In the genomic region with DNA sequence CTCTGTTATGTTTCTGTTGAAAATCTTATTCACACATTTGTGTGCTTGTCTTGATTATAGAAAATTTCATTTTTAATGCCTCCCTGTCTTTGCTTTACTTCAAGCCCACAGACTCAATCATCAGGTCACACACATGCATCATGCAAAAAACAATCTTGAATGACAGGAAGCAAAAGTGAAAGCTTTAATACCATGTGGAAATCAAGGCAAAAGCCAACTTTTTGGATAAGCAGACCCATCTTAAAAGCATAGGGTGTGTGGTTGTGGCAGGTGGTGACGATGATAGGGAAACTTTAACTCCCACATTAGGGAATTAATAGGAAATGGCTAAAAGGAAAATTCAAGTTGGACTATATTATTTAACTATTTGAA, we compare ENCODE assay signal across 25 cellular contexts.
A peak's percentile ranks its signal among the peaks of the same experiment; 100 is the strongest.
DNase-seq lines count a peak whose midpoint lies in the region; ATAC-seq and TF ChIP-seq lines count a peak whose summit lies in the region.
"Had no signal": no experiment of that assay in that cellular context is flagged by ENCODE, and none has a peak within 500 bp of the region (broad histone marks: within the 10 kb centered on the region; RNA-seq: fewer than 3 reads in every experiment).

No MANE protein-coding gene starts in this region.

- peaks cover 39% of the 10 kb centered on the region for H3K4me1 Mint-ChIP-seq in T-helper 1 cell treated with Interleukin-12 subunit alpha and Interleukin-12 subunit beta and Interleukin-4 antibody, amounts not matched to agents 30 μg/mL and 1 μg/mL, for 36 hours (ENCODE audit: low read depth)
- H3K4me1 Mint-ChIP-seq in T-helper 17 cell (peaks cover 37% of the 10 kb centered on the region), WTC11 (peaks cover 16% of the 10 kb centered on the region)
- H3K4me1 Mint-ChIP-seq: mesothelial cell of epicardium, nephron had no signal

- POLR2A ChIA-PET in WTC11 (lab: Charles Lee): no interaction called here

- H3K4me3 Mint-ChIP-seq in T-helper 1 cell treated with Interleukin-12 subunit alpha and Interleukin-12 subunit beta and Interleukin-4 antibody, amounts not matched to agents 30 μg/mL and 1 μg/mL, for 36 hours: peak overlapping the region; percentile 0
- H3K4me3 Mint-ChIP-seq in T-helper 17 cell (peak overlapping the region; percentile 55), WTC11 (no peak overlapping the region)
- H3K4me3 Mint-ChIP-seq: activated CD4-positive, alpha-beta memory T cell treated with anti-CD3 and anti-CD28 coated beads, Interleukin-2, amount 10 ng/mL, durations not matched to agents 7 days and 5 days; mesothelial cell of epicardium; nephron had no signal

- intact Hi-C loops in body of pancreas (cut with DNase I): no loop called here

- ATAC-seq in T-helper 17 cell (no peak), body of pancreas (no peak), GM21526 (IDR thresholded peaks at IDR 0.05; ENCODE audit: low FRiP score, unreplicated experiment) (no peak), GM21619 (IDR thresholded peaks at IDR 0.05; ENCODE audit: unreplicated experiment) (no peak), WTC11 (no peak)
- ATAC-seq: left ventricle myocardium superior, PC-3 had no signal

- H3K9ac ChIP-seq in BLaER1: no peak overlapping the region

- H3K9me3 ChIP-seq in BLaER1 (no peaks in the 10 kb centered on the region), T-helper 17 cell (ENCODE audit: control insufficient read depth, low read length, poor library complexity, severe bottlenecking) (no peaks in the 10 kb centered on the region), body of pancreas (no peaks in the 10 kb centered on the region)
- H3K9me3 ChIP-seq: stomach, tibial artery had no signal

- H3K4me2 ChIP-seq in BLaER1: peak overlapping the region; percentile 37

- no peaks in the 10 kb centered on the region for H3K36me3 ChIP-seq in BLaER1
- no peaks in the 10 kb centered on the region for H3K36me3 ChIP-seq in body of pancreas (replicated peaks in 1 of 2; ENCODE audit: insufficient read depth in 1 of 2, low read depth in 2 of 2)
- H3K36me3 ChIP-seq: stomach, tibial artery had no signal

- no peak for DNase-seq in T-helper 1 cell
- DNase-seq in T-helper 17 cell: no peak
- no peak for DNase-seq in body of pancreas
- DNase-seq in WTC11 (ENCODE audit: low spot score): no peak
- DNase-seq: 8988T; activated CD4-positive, alpha-beta memory T cell treated with anti-CD3 and anti-CD28 coated beads, Interleukin-2, amount 10 ng/mL, durations not matched to agents 7 days and 5 days; cerebellar nuclear complex; DMS153; HCEC 1CT; islet precursor cell; left ventricle myocardium superior; NCI-H1105; NCI-H1930; NCI-H524 treated with DMSO at 0.1 percent for 48 hours; PC-3; stomach; T1000; tibial artery had no signal

- H3K27me3 ChIP-seq in BLaER1: no peaks in the 10 kb centered on the region
- H3K27me3 ChIP-seq in body of pancreas: no peaks in the 10 kb centered on the region
- H3K27me3 ChIP-seq: stomach, tibial artery had no signal

- H3K27me3 Mint-ChIP-seq in T-helper 1 cell treated with Interleukin-12 subunit alpha and Interleukin-12 subunit beta and Interleukin-4 antibody, amounts not matched to agents 30 μg/mL and 1 μg/mL, for 36 hours (ENCODE audit: low read depth): no peaks in the 10 kb centered on the region
- H3K27me3 Mint-ChIP-seq in T-helper 17 cell (no peaks in the 10 kb centered on the region), WTC11 (ENCODE audit: low read depth) (peaks cover 36% of the 10 kb centered on the region)
- H3K27me3 Mint-ChIP-seq: activated CD4-positive, alpha-beta memory T cell treated with anti-CD3 and anti-CD28 coated beads, Interleukin-2, amount 10 ng/mL, durations not matched to agents 7 days and 5 days had no signal

- H4K20me1 ChIP-seq in BLaER1: no peaks in the 10 kb centered on the region

- TF ChIP-seq CTCF in body of pancreas (IDR thresholded peaks at IDR 0.05) (no peak), WTC11 (IDR thresholded peaks at IDR 0.05) (no peak)

- H3K36me3 Mint-ChIP-seq in T-helper 1 cell treated with Interleukin-12 subunit alpha and Interleukin-12 subunit beta and Interleukin-4 antibody, amounts not matched to agents 30 μg/mL and 1 μg/mL, for 36 hours (ENCODE audit: low read depth): peaks cover 5% of the 10 kb centered on the region
- H3K36me3 Mint-ChIP-seq in T-helper 17 cell (ENCODE audit: low read depth) (peaks cover 4% of the 10 kb centered on the region), WTC11 (no peaks in the 10 kb centered on the region)
- H3K36me3 Mint-ChIP-seq: mesothelial cell of epicardium had no signal

- no peak for TF ChIP-seq POLR2A in body of pancreas (IDR thresholded peaks at IDR 0.05)

- 67 to 74% methylated on average over 1 of the region's 1 CpG for WGBS in body of pancreas, 2 donors

- H3K9me3 Mint-ChIP-seq in T-helper 1 cell treated with Interleukin-12 subunit alpha and Interleukin-12 subunit beta and Interleukin-4 antibody, amounts not matched to agents 30 μg/mL and 1 μg/mL, for 36 hours: no peaks in the 10 kb centered on the region
- no peaks in the 10 kb centered on the region for H3K9me3 Mint-ChIP-seq in WTC11
- H3K9me3 Mint-ChIP-seq: activated CD4-positive, alpha-beta memory T cell treated with anti-CD3 and anti-CD28 coated beads, Interleukin-2, amount 10 ng/mL, durations not matched to agents 7 days and 5 days; mesothelial cell of epicardium; nephron had no signal

- H3K4me3 ChIP-seq in BLaER1: no peak overlapping the region
- no peak overlapping the region for H3K4me3 ChIP-seq in body of pancreas
- H3K4me3 ChIP-seq: skin epidermis, stomach, tibial artery had no signal

- H3K27ac Mint-ChIP-seq in T-helper 1 cell treated with Interleukin-12 subunit alpha and Interleukin-12 subunit beta and Interleukin-4 antibody, amounts not matched to agents 30 μg/mL and 1 μg/mL, for 36 hours: peak overlapping the region; percentile 2
- H3K27ac Mint-ChIP-seq in T-helper 17 cell (no peak overlapping the region), WTC11 (no peak overlapping the region)
- H3K27ac Mint-ChIP-seq: activated CD4-positive, alpha-beta memory T cell treated with anti-CD3 and anti-CD28 coated beads, Interleukin-2, amount 10 ng/mL, durations not matched to agents 7 days and 5 days; mesothelial cell of epicardium; nephron had no signal

- CTCF ChIA-PET in WTC11 (lab: Charles Lee): no interaction called here

- no peak overlapping the region for H3K27ac ChIP-seq in BLaER1
- peak overlapping the region in 3 of 4 donors; percentile 41 to 69 (median 60) for H3K27ac ChIP-seq in body of pancreas
- H3K27ac ChIP-seq: stomach, tibial artery had no signal

- H3K4me1 ChIP-seq in BLaER1: peaks cover 23% of the 10 kb centered on the region
- peaks cover 29% of the 10 kb centered on the region for H3K4me1 ChIP-seq in body of pancreas
- H3K4me1 ChIP-seq: tibial artery had no signal

TF ChIP-seq in WTC11, 78 proteins besides CTCF, POLR2A, EP300 and RAD21 (continues in another document):
- TF ChIP-seq SMAD3 (CRISPR knock-in tag; IDR thresholded peaks at IDR 0.05; ENCODE audit: borderline replicate concordance): no peak
- no peak for TF ChIP-seq ZNF423 (CRISPR knock-in tag; IDR thresholded peaks at IDR 0.05)
- no peak for TF ChIP-seq FOXP1 (CRISPR knock-in tag; IDR thresholded peaks at IDR 0.05; ENCODE audit: borderline replicate concordance)
- TF ChIP-seq, protein P1, sequence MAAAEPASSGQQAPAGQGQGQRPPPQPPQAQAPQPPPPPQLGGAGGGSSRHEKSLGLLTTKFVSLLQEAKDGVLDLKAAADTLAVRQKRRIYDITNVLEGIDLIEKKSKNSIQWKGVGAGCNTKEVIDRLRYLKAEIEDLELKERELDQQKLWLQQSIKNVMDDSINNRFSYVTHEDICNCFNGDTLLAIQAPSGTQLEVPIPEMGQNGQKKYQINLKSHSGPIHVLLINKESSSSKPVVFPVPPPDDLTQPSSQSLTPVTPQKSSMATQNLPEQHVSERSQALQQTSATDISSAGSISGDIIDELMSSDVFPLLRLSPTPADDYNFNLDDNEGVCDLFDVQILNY (CRISPR knock-in tag; IDR thresholded peaks at IDR 0.05): no peak
- TF ChIP-seq, protein P2, sequence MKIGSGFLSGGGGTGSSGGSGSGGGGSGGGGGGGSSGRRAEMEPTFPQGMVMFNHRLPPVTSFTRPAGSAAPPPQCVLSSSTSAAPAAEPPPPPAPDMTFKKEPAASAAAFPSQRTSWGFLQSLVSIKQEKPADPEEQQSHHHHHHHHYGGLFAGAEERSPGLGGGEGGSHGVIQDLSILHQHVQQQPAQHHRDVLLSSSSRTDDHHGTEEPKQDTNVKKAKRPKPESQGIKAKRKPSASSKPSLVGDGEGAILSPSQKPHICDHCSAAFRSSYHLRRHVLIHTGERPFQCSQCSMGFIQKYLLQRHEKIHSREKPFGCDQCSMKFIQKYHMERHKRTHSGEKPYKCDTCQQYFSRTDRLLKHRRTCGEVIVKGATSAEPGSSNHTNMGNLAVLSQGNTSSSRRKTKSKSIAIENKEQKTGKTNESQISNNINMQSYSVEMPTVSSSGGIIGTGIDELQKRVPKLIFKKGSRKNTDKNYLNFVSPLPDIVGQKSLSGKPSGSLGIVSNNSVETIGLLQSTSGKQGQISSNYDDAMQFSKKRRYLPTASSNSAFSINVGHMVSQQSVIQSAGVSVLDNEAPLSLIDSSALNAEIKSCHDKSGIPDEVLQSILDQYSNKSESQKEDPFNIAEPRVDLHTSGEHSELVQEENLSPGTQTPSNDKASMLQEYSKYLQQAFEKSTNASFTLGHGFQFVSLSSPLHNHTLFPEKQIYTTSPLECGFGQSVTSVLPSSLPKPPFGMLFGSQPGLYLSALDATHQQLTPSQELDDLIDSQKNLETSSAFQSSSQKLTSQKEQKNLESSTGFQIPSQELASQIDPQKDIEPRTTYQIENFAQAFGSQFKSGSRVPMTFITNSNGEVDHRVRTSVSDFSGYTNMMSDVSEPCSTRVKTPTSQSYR (CRISPR knock-in tag; IDR thresholded peaks at IDR 0.05): no peak
- TF ChIP-seq, protein P3, sequence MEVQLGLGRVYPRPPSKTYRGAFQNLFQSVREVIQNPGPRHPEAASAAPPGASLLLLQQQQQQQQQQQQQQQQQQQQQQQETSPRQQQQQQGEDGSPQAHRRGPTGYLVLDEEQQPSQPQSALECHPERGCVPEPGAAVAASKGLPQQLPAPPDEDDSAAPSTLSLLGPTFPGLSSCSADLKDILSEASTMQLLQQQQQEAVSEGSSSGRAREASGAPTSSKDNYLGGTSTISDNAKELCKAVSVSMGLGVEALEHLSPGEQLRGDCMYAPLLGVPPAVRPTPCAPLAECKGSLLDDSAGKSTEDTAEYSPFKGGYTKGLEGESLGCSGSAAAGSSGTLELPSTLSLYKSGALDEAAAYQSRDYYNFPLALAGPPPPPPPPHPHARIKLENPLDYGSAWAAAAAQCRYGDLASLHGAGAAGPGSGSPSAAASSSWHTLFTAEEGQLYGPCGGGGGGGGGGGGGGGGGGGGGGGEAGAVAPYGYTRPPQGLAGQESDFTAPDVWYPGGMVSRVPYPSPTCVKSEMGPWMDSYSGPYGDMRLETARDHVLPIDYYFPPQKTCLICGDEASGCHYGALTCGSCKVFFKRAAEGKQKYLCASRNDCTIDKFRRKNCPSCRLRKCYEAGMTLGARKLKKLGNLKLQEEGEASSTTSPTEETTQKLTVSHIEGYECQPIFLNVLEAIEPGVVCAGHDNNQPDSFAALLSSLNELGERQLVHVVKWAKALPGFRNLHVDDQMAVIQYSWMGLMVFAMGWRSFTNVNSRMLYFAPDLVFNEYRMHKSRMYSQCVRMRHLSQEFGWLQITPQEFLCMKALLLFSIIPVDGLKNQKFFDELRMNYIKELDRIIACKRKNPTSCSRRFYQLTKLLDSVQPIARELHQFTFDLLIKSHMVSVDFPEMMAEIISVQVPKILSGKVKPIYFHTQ (CRISPR knock-in tag; IDR thresholded peaks at IDR 0.05): no peak
